Comparison of ENCODE assay signal across 8 cellular contexts in the genomic region with DNA sequence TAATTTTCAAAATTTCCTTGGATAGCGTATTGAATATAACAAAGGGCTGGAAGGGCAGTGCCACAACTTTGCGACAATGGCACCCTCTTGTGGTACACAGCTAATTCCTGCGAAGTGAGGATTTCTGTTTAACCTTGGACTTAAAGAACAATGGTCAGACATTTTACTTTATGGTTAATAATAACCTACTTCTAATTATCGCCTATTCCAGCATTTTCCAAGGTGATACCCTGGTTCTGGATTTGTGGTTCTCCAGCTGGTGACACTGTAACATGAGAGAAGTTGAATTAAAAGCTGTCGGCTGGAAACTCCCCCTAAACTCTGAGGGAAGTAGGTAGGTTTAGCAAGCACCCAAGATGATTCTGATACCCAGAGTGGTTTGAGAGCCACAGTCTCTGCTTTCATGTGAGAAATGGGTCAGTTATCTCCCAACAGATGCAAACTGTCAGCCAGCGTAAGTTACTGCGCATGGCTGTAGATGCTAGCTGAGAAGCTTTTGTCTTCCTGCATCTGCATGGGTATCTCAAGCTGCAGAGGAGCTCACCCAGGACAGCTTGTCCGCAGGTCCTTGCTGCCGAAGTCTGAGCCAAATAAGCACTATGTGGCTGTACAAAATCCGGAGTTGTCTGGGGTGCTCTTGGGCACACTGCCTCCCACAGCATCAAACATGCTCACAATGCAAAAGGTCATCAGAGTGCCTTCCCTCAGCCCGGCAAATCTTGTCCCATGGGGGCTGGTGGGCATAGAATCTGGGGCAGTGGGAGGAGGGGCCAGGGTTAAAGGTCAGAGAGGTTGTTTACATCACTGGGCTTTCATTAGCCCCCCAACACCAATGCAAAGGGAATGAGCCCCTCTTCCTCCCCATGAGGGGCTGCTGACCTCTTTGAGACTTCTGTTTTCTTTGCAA. TPM values are rescaled to one million over a fixed set of nuclear protein-coding genes. Genes with fewer than 3 reads are reported as not detected.
DNase-seq lines count a peak whose midpoint lies in the region; ATAC-seq and TF ChIP-seq lines count a peak whose summit lies in the region.

No MANE protein-coding gene starts in this region.

- peaks cover 13 to 34% (median 31%) of the 10 kb centered on the region in 3 donors for H3K27me3 Mint-ChIP-seq in CD14-positive monocyte (ENCODE audit: low read depth in 3 of 3)
- H3K27me3 Mint-ChIP-seq in stimulated activated memory B cell treated with anti-CD40 and anti-IgM and Interleukin-4, amounts not matched to agents 10 μg/mL and 1 μg/mL and 100 μg/mL, for 72 hours: peaks cover 7% of the 10 kb centered on the region

- intact Hi-C loops in CD14-positive monocyte (cut with micrococcal nuclease): loop anchor here (1.0 to 10.0 kb wide), 6 partner anchors 168 to 344 kb away; a partner anchor contains a TSS

- DNase-seq in CD14-positive monocyte (ENCODE audit: low spot score) (no peak), NCI-H1105 (lab: John Stamatoyannopoulos, UW) (peak; percentile 57), T1000 (lab: John Stamatoyannopoulos, UW) (peak; percentile 24), cerebellar cortex (ENCODE audit: low spot score) (peak; percentile 80), left lobe of liver (ENCODE audit: low spot score) (peak; percentile 59), 8988T (no peak)

- peak overlapping the region in 1 of 2 donors; percentile 71 for H3K4me3 Mint-ChIP-seq in CD14-positive monocyte
- no peak overlapping the region for H3K4me3 Mint-ChIP-seq in stimulated activated memory B cell treated with anti-CD40 and anti-IgM and Interleukin-4, amounts not matched to agents 10 μg/mL and 1 μg/mL and 100 μg/mL, for 72 hours

- H3K9me3 Mint-ChIP-seq in CD14-positive monocyte: no peaks in the 10 kb centered on the region
- H3K9me3 Mint-ChIP-seq in stimulated activated memory B cell treated with anti-CD40 and anti-IgM and Interleukin-4, amounts not matched to agents 10 μg/mL and 1 μg/mL and 100 μg/mL, for 72 hours: no peaks in the 10 kb centered on the region

- H3K4me1 Mint-ChIP-seq in CD14-positive monocyte: peaks cover 4% of the 10 kb centered on the region
- H3K4me1 Mint-ChIP-seq in stimulated activated memory B cell treated with anti-CD40 and anti-IgM and Interleukin-4, amounts not matched to agents 10 μg/mL and 1 μg/mL and 100 μg/mL, for 72 hours: peaks cover 6% of the 10 kb centered on the region

- peak; percentile 62 for ATAC-seq in GM19023 (IDR thresholded peaks at IDR 0.05; ENCODE audit: unreplicated experiment)
- ATAC-seq in left lobe of liver: peak; percentile 92
- ATAC-seq in stimulated activated memory B cell treated with anti-CD40 and anti-IgM and Interleukin-4, amounts not matched to agents 10 μg/mL and 1 μg/mL and 100 μg/mL, for 72 hours: peak; percentile 65

- no peaks in the 10 kb centered on the region for H3K36me3 Mint-ChIP-seq in CD14-positive monocyte
- no peaks in the 10 kb centered on the region for H3K36me3 Mint-ChIP-seq in stimulated activated memory B cell treated with anti-CD40 and anti-IgM and Interleukin-4, amounts not matched to agents 10 μg/mL and 1 μg/mL and 100 μg/mL, for 72 hours

- peak; percentile 83 for TF ChIP-seq CTCF in CD14-positive monocyte (IDR thresholded peaks at IDR 0.05)

- H3K27ac Mint-ChIP-seq in CD14-positive monocyte: no peak overlapping the region
- peak overlapping the region; percentile 57 for H3K27ac Mint-ChIP-seq in stimulated activated memory B cell treated with anti-CD40 and anti-IgM and Interleukin-4, amounts not matched to agents 10 μg/mL and 1 μg/mL and 100 μg/mL, for 72 hours

RNA-seq across cellular contexts. Expression of a gene that starts 6.6 kb away (rescaled TPM):
- polyA plus RNA-seq in CD14-positive monocyte: 1 to 10 TPM; 2.7 to 3.0 TPM
- total RNA-seq in left lobe of liver: 6.3 TPM

RNA-seq across cellular contexts. Expression of a gene that starts 18.8 kb away (rescaled TPM):
- 10 to 100 TPM; 51.6 to 70.2 TPM for polyA plus RNA-seq in CD14-positive monocyte
- total RNA-seq in left lobe of liver: 33.9 TPM

RNA-seq across cellular contexts. Expression of a gene that starts 36.6 kb away (rescaled TPM):
- polyA plus RNA-seq in CD14-positive monocyte: 10 to 100 TPM; 23.8 to 35.4 TPM
- 22.2 TPM for total RNA-seq in left lobe of liver

Comparison
In these comparisons a context has a peak if more than half of its experiments do, and no peak if none do; other contexts are left out.
1. DNase-seq: peak in NCI-H1105 (single experiment), T1000 (single experiment), cerebellar cortex (single experiment) and left lobe of liver (single experiment); none in CD14-positive monocyte (single experiment) and 8988T (single experiment).
2. Peak in every context shown above with its lines, with median percentiles within 50 percentile points of each other: ATAC-seq.